In genomic region chr3:37132334-37132733, GRCh38 we compare ENCODE assay signal across 1 cellular context.
TF ChIP-seq lines count a peak whose summit lies in the region.

No MANE protein-coding gene starts in this region.

TF ChIP-seq in WTC11, 78 proteins besides CTCF, POLR2A, EP300 and RAD21:
- TF ChIP-seq ATF1 (CRISPR knock-in tag; IDR thresholded peaks at IDR 0.05) (no peak), FOXK1 (CRISPR knock-in tag; IDR thresholded peaks at IDR 0.05) (no peak), RELA (CRISPR knock-in tag; IDR thresholded peaks at IDR 0.05; ENCODE audit: borderline replicate concordance) (no peak), TEAD4 (CRISPR knock-in tag; IDR thresholded peaks at IDR 0.05) (no peak), NR2C2 (CRISPR knock-in tag; IDR thresholded peaks at IDR 0.05) (no peak), ZNF423 (CRISPR knock-in tag; IDR thresholded peaks at IDR 0.05) (no peak), SMAD3 (CRISPR knock-in tag; IDR thresholded peaks at IDR 0.05; ENCODE audit: borderline replicate concordance) (no peak), ZNF671 (CRISPR knock-in tag; IDR thresholded peaks at IDR 0.05) (no peak), NFE2L1 (CRISPR knock-in tag; IDR thresholded peaks at IDR 0.05) (no peak), EMX1 (CRISPR knock-in tag; IDR thresholded peaks at IDR 0.05) (no peak)
- TF ChIP-seq, protein P1, sequence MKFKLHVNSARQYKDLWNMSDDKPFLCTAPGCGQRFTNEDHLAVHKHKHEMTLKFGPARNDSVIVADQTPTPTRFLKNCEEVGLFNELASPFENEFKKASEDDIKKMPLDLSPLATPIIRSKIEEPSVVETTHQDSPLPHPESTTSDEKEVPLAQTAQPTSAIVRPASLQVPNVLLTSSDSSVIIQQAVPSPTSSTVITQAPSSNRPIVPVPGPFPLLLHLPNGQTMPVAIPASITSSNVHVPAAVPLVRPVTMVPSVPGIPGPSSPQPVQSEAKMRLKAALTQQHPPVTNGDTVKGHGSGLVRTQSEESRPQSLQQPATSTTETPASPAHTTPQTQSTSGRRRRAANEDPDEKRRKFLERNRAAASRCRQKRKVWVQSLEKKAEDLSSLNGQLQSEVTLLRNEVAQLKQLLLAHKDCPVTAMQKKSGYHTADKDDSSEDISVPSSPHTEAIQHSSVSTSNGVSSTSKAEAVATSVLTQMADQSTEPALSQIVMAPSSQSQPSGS (CRISPR knock-in tag; IDR thresholded peaks at IDR 0.05; ENCODE audit: borderline replicate concordance, low read depth) = no peak
